24 cellular contexts compared by ENCODE assay signal in the genomic region with DNA sequence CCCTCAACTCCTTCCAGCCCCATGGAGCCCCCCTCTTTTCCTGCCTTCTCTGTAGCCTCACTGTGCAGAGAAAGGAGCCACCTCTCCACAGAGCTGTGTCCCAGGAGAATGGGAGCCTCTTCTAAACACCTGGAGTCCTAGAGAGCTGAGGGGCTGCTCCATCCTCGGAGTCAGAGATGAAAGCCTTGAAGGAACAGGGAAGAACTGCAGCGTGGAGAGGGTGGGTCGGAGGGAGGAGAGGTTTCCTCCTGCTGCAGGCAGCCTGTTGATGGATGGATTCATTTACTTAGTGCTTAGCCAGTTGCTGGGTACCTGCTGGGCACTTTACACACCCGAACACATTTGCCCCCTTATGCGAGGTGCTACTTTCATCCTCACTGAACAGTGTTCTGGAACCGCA. TPM values are rescaled to one million over a fixed set of nuclear protein-coding genes. Genes with fewer than 3 reads are reported as not detected.
A peak's percentile ranks its signal among the peaks of the same experiment; 100 is the strongest.
DNase-seq lines count a peak whose midpoint lies in the region; FAIRE-seq and TF ChIP-seq lines count a peak whose summit lies in the region.
"Had no signal": no experiment of that assay in that cellular context is flagged by ENCODE, and none has a peak within 500 bp of the region (broad histone marks: within the 10 kb centered on the region; RNA-seq: fewer than 3 reads in every experiment).

No MANE protein-coding gene starts in this region.

- TF ChIP-seq POLR2A in Peyer's patch (IDR thresholded peaks at IDR 0.05) (no peak), spleen (IDR thresholded peaks at IDR 0.05) (no peak)

- H3K27ac ChIP-seq in Peyer's patch, result no peak overlapping the region
- no peak overlapping the region for H3K27ac ChIP-seq in spleen

- no peaks in the 10 kb centered on the region for H3K4me1 ChIP-seq in Peyer's patch
- H3K4me1 ChIP-seq in spleen, result no peaks in the 10 kb centered on the region
- H3K4me1 ChIP-seq: HAP-1 had no signal

- no peaks in the 10 kb centered on the region for H3K36me3 Mint-ChIP-seq in neural crest cell (ENCODE audit: low read depth)
- H3K36me3 Mint-ChIP-seq: CD4-positive, alpha-beta memory T cell had no signal

- no peaks in the 10 kb centered on the region for H3K9me3 Mint-ChIP-seq in neural crest cell
- H3K9me3 Mint-ChIP-seq: CD4-positive, alpha-beta memory T cell; GM23338 had no signal

- no peak overlapping the region for H3K4me3 Mint-ChIP-seq in neural crest cell
- H3K4me3 Mint-ChIP-seq: CD4-positive, alpha-beta memory T cell; GM23338; HFFc6 had no signal

- DNase-seq in Peyer's patch (peak in 2 of 3 donors; percentile 19 to 21), bronchial epithelial cell (ENCODE audit: low read depth) (no peak), neural crest cell (ENCODE audit: low read depth, low spot score) (no peak), spleen (peak; percentile 59), HTR-8/SVneo (ENCODE audit: insufficient read length, low spot score) (no peak), hepatic stellate cell (ENCODE audit: low spot score) (no peak)
- DNase-seq: C1 segment of cervical spinal cord; Calu3; CD4-positive, alpha-beta memory T cell; COR-L47; DMS53; DMS79 treated with DMSO at 0.1 percent for 48 hours; GF-D8; HFFc6 had no signal

- peak overlapping the region; percentile 2 for H3K27ac Mint-ChIP-seq in neural crest cell (ENCODE audit: unreplicated experiment)
- H3K27ac Mint-ChIP-seq: CD4-positive, alpha-beta memory T cell; GM23338; HFFc6 had no signal

- H3K27me3 ChIP-seq in Peyer's patch, result no peaks in the 10 kb centered on the region
- H3K27me3 ChIP-seq in bronchial epithelial cell (ENCODE audit: control insufficient read depth, insufficient read depth, low read length), result no peaks in the 10 kb centered on the region
- peaks cover 0 to 9% (median 0%) of the 10 kb centered on the region in 7 donors for H3K27me3 ChIP-seq in spleen (replicated peaks in 1 of 7)

- no peak for TF ChIP-seq CTCF in Peyer's patch (IDR thresholded peaks at IDR 0.05)
- no peak for TF ChIP-seq CTCF in bronchial epithelial cell (IDR thresholded peaks at IDR 0.05; ENCODE audit: insufficient read depth, low read length, severe bottlenecking)
- TF ChIP-seq CTCF in neural crest cell (conservative IDR thresholded peaks at IDR 0.05), result no peak
- TF ChIP-seq CTCF in spleen (IDR thresholded peaks at IDR 0.05 in 8 of 11, conservative IDR thresholded peaks at IDR 0.05 in 3 of 11), result no peak

- 62 to 81% (median 79%) methylated on average over 6 of the region's 6 CpGs for WGBS in spleen, 5 donors

- intact Hi-C loops in spleen (cut with DNase I; ENCODE audit: low total_unique reads), result no loop called here

- no peaks in the 10 kb centered on the region for H3K36me3 ChIP-seq in Peyer's patch
- no peaks in the 10 kb centered on the region for H3K36me3 ChIP-seq in bronchial epithelial cell (ENCODE audit: control insufficient read depth, insufficient read depth, low read length)
- no peaks in the 10 kb centered on the region for H3K36me3 ChIP-seq in spleen
- H3K36me3 ChIP-seq: HAP-1 had no signal

- H3K27me3 Mint-ChIP-seq in neural crest cell (ENCODE audit: low read depth), result peaks cover 12% of the 10 kb centered on the region

- H3K4me1 Mint-ChIP-seq in neural crest cell, result no peaks in the 10 kb centered on the region
- H3K4me1 Mint-ChIP-seq: CD4-positive, alpha-beta memory T cell had no signal

- no peak overlapping the region for H3K4me3 ChIP-seq in Peyer's patch
- H3K4me3 ChIP-seq in bronchial epithelial cell (ENCODE audit: low read depth, low read length), result no peak overlapping the region
- H3K4me3 ChIP-seq in spleen, result no peak overlapping the region
- H3K4me3 ChIP-seq: GM23338, HAP-1 had no signal

- H3K9me3 ChIP-seq in Peyer's patch (no peaks in the 10 kb centered on the region), spleen (no peaks in the 10 kb centered on the region)
- H3K9me3 ChIP-seq: HAP-1 had no signal

- peak; percentile 50 for FAIRE-seq in bronchial epithelial cell (lab: Jason Lieb, UNC)
- FAIRE-seq in HTR-8/SVneo (lab: Jason Lieb, UNC), result no peak
- FAIRE-seq: GM12891, GM18507 had no signal

RNA-seq across cellular contexts. Expression of a gene that starts 39.0 kb away (rescaled TPM):
- total RNA-seq in Peyer's patch (not detected), bronchial epithelial cell (not detected in 2 replicates), neural crest cell (not detected in 2 replicates), spleen (not detected)
- polyA plus RNA-seq in spleen, result not detected
- total RNA-seq: A172; A673; Calu3; CD4-positive, alpha-beta memory T cell; Daoy; G401; GM23338; H4; HFFc6 had no signal
- polyA plus RNA-seq: BJ; CD4-positive, alpha-beta memory T cell; GM23338 had no signal

Comparison
In these comparisons a context has a peak if more than half of its experiments do, and no peak if none do; other contexts are left out.
1. DNase-seq: peak in Peyer's patch (2 of 3) and spleen (single experiment); none in bronchial epithelial cell (single experiment), neural crest cell (single experiment), HTR-8/SVneo (single experiment) and hepatic stellate cell (single experiment).